ENCODE assay signal across 10 cellular contexts in the genomic region with DNA sequence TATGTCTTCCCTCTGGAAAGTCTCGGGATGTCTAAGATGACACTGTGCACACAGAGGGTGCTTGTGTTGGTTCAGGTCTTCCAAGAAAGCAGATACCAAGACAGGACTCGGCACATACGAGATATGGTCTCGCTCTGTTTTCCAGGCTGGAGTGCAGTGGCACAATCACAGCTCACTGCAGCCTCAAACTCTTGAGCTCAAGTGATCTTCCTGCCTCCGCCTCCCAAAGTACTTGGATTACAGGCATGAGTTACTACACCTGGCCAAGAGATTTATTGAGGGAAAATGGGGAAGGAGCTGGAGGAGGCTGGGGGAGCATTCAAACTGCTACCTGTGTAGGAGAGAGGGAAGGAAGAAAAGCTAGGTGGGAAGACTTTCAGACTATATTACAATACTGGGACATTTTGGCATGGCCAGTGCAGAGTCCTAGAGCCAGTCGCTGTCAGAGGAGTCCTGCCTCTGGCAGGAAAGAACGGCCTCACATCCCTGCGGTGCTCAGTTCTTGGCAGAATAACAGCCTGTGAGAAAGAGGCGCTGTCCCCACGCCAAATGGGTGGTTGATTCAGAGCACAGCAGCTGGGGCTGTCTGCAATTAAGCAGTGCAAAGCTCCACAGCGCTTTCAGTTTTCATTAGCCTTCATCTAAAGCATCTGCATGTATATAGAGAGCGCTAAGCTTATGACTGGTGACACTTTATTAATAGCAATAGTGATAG. TPM values are rescaled to one million over a fixed set of nuclear protein-coding genes. Genes with fewer than 3 reads are reported as not detected.
DNase-seq lines count a peak whose midpoint lies in the region; ATAC-seq and TF ChIP-seq lines count a peak whose summit lies in the region.
"Had no signal": no experiment of that assay in that cellular context is flagged by ENCODE, and none has a peak within 500 bp of the region (broad histone marks: within the 10 kb centered on the region; RNA-seq: fewer than 3 reads in every experiment).

No MANE protein-coding gene starts in this region.

- intact Hi-C loops in body of pancreas (cut with DNase I) (no loop called here), right lobe of liver (cut with DNase I) (no loop called here), upper lobe of right lung (cut with DNase I) (no loop called here)

- H3K9me3 ChIP-seq in body of pancreas (no peaks in the 10 kb centered on the region), right lobe of liver (no peaks in the 10 kb centered on the region), upper lobe of right lung (no peaks in the 10 kb centered on the region)
- H3K9me3 ChIP-seq: A549 had no signal

- DNase-seq in NCI-H2196 (lab: John Stamatoyannopoulos, UW; ENCODE audit: unreplicated experiment), result peak; percentile 10
- no peak for DNase-seq in NCI-H2196 treated with DMSO at 0.1 percent for 48 hours (lab: John Stamatoyannopoulos, UW; ENCODE audit: unreplicated experiment)
- peak; percentile 27 to 63 (median 47) for DNase-seq in body of pancreas
- DNase-seq in right lobe of liver, result no peak
- DNase-seq in upper lobe of right lung, result peak; percentile 67
- DNase-seq in activated CD4-positive, alpha-beta T cell treated with anti-CD3 and anti-CD28 coated beads, Interleukin-2, amount 50 U/mL, for 1 hour, result no peak

- H3K27me3 ChIP-seq in body of pancreas (no peaks in the 10 kb centered on the region), right lobe of liver (no peaks in the 10 kb centered on the region), upper lobe of right lung (no peaks in the 10 kb centered on the region)

- H3K4me1 ChIP-seq in body of pancreas (no peaks in the 10 kb centered on the region), right lobe of liver (no peaks in the 10 kb centered on the region), upper lobe of right lung (no peaks in the 10 kb centered on the region)
- H3K4me1 ChIP-seq: A549, parathyroid adenoma had no signal

- H3K36me3 ChIP-seq in body of pancreas (replicated peaks in 1 of 2; ENCODE audit: insufficient read depth in 1 of 2, low read depth in 2 of 2) (no peaks in the 10 kb centered on the region), right lobe of liver (no peaks in the 10 kb centered on the region), upper lobe of right lung (no peaks in the 10 kb centered on the region)

- peak; percentile 59 for ATAC-seq in body of pancreas
- ATAC-seq in right lobe of liver, result peak; percentile 23 to 45 (median 30)
- ATAC-seq in upper lobe of right lung, result peak; percentile 85
- no peak for ATAC-seq in HG03280 (IDR thresholded peaks at IDR 0.05; ENCODE audit: unreplicated experiment)
- ATAC-seq in GM21717 (IDR thresholded peaks at IDR 0.05; ENCODE audit: unreplicated experiment), result no peak

- 69 to 78% methylated on average over 12 of the region's 12 CpGs for WGBS in body of pancreas, 2 donors
- WGBS in right lobe of liver (ENCODE audit: insufficient coverage, low coverage, low lambda C conversion rate, missing lambda C conversion rate), result 61% methylated on average over 4 of the region's 12 CpGs

- TF ChIP-seq POLR2A in body of pancreas (IDR thresholded peaks at IDR 0.05), result no peak
- no peak for TF ChIP-seq POLR2A in right lobe of liver (IDR thresholded peaks at IDR 0.05)

- TF ChIP-seq CTCF in body of pancreas (IDR thresholded peaks at IDR 0.05) (no peak), right lobe of liver (IDR thresholded peaks at IDR 0.05) (no peak), upper lobe of right lung (IDR thresholded peaks at IDR 0.05) (no peak)

- no peak overlapping the region for H3K4me3 ChIP-seq in body of pancreas
- H3K4me3 ChIP-seq in right lobe of liver, result no peak overlapping the region
- H3K4me3 ChIP-seq in upper lobe of right lung, result no peak overlapping the region
- H3K4me3 ChIP-seq: A549 had no signal

- H3K27ac ChIP-seq in body of pancreas, result no peak overlapping the region
- no peak overlapping the region for H3K27ac ChIP-seq in right lobe of liver
- no peak overlapping the region for H3K27ac ChIP-seq in upper lobe of right lung
- H3K27ac ChIP-seq: A549, parathyroid adenoma had no signal

RNA-seq across cellular contexts. Expression of a gene that starts 18.3 kb away (rescaled TPM):
- total RNA-seq in body of pancreas, result not detected
- total RNA-seq in right lobe of liver, result under 1 TPM; 0.06 to 0.51 (median 0.23) TPM
- 0.14 TPM for total RNA-seq in upper lobe of right lung

Comparison
In these comparisons a context has a peak if more than half of its experiments do, and no peak if none do; other contexts are left out.
1. DNase-seq: peak in NCI-H2196 (single experiment), body of pancreas (4 of 4) and upper lobe of right lung (single experiment); none in NCI-H2196 treated with DMSO at 0.1 percent for 48 hours (single experiment), right lobe of liver (0 of 3) and activated CD4-positive, alpha-beta T cell treated with anti-CD3 and anti-CD28 coated beads, Interleukin-2, amount 50 U/mL, for 1 hour (single experiment).
2. ATAC-seq: peak in body of pancreas (single experiment), right lobe of liver (4 of 4) and upper lobe of right lung (single experiment); none in HG03280 (single experiment) and GM21717 (single experiment).